Comparison of ENCODE assay signal across 13 cellular contexts in genomic region chr13:113839536-113840204, GRCh38. TPM values are rescaled to one million over a fixed set of nuclear protein-coding genes. Genes with fewer than 3 reads are reported as not detected.
DNase-seq lines count a peak whose midpoint lies in the region; ATAC-seq and TF ChIP-seq lines count a peak whose summit lies in the region.
"Had no signal": no experiment of that assay in that cellular context is flagged by ENCODE, and none has a peak within 500 bp of the region (broad histone marks: within the 10 kb centered on the region; RNA-seq: fewer than 3 reads in every experiment).

No MANE protein-coding gene starts in this region.

- H3K36me3 ChIP-seq in BLaER1 (peaks cover 3% of the 10 kb centered on the region; the same call in 1 of the 2 replicates), mammary epithelial cell (ENCODE audit: insufficient read depth, low read length) (peaks cover 9% of the 10 kb centered on the region), gastrocnemius medialis (peaks cover 0 to 13% of the 10 kb centered on the region in 2 donors)

- H2AFZ ChIP-seq in mammary epithelial cell (ENCODE audit: low read depth, low read length): no peak overlapping the region

- intact Hi-C loops in mammary epithelial cell (cut with micrococcal nuclease) (loop anchor here (1.0 kb wide), 1 partner anchor 10 kb away; no protein-coding TSS in a partner anchor), right cardiac atrium (cut with DNase I) (no loop called here), gastrocnemius medialis (cut with DNase I; ENCODE audit: low total_unique reads) (loop anchor here (5.0 to 10.0 kb wide), 2 partner anchors 88 to 295 kb away; partner anchors contain the start of gene RASA3)
- intact Hi-C loops in activated T-helper 2 cell treated with anti-CD3 and anti-CD28 coated beads, Interferon-gamma antibody, Interleukin-2, Interleukin-4, amounts not matched to agents 10 μg/mL and 5 μg/mL and 100 μg/mL, durations not matched to agents 14 hours and 24 hours and 36 hours (cut with micrococcal nuclease): no loop called here

- no peak for ATAC-seq in right cardiac atrium
- ATAC-seq in gastrocnemius medialis: no peak
- no peak for ATAC-seq in effector memory CD8-positive, alpha-beta T cell (replicated peaks)
- ATAC-seq in HG02623 (IDR thresholded peaks at IDR 0.05; ENCODE audit: unreplicated experiment): no peak
- ATAC-seq: activated T-cell treated with anti-CD3 and anti-CD28 coated beads, Interleukin-2, amount 50 U/mL, for 4 hours had no signal

- peaks cover 66% of the 10 kb centered on the region for H3K79me2 ChIP-seq in mammary epithelial cell (ENCODE audit: insufficient read depth, low read length)

- H3K4me3 Mint-ChIP-seq in effector memory CD8-positive, alpha-beta T cell: no peak overlapping the region
- H3K4me3 Mint-ChIP-seq in activated T-helper 2 cell treated with anti-CD3 and anti-CD28 coated beads, Interferon-gamma antibody, Interleukin-2, Interleukin-4, amounts not matched to agents 10 μg/mL and 5 μg/mL and 100 μg/mL, durations not matched to agents 14 hours and 24 hours and 36 hours (ENCODE audit: low read depth): no peak overlapping the region
- H3K4me3 Mint-ChIP-seq: activated T-cell treated with anti-CD3 and anti-CD28 coated beads, Interleukin-2, amount 50 U/mL, for 4 hours had no signal

- CTCF ChIA-PET in mammary epithelial cell (lab: Charles Lee; ENCODE audit: low non-redundant PET): no interaction called here

- H3K27me3 Mint-ChIP-seq in effector memory CD8-positive, alpha-beta T cell: peaks cover 0 to 9% of the 10 kb centered on the region in 2 donors
- H3K27me3 Mint-ChIP-seq in activated T-helper 2 cell treated with anti-CD3 and anti-CD28 coated beads, Interferon-gamma antibody, Interleukin-2, Interleukin-4, amounts not matched to agents 10 μg/mL and 5 μg/mL and 100 μg/mL, durations not matched to agents 14 hours and 24 hours and 36 hours (ENCODE audit: low read depth): peaks cover 1% of the 10 kb centered on the region

- TF ChIP-seq POLR2A in gastrocnemius medialis (IDR thresholded peaks at IDR 0.05): no peak

- H3K27ac ChIP-seq in BLaER1: no peak overlapping the region
- no peak overlapping the region for H3K27ac ChIP-seq in mammary epithelial cell (ENCODE audit: insufficient read depth, low read depth, low read length)
- H3K27ac ChIP-seq in right cardiac atrium (ENCODE audit: low read length): peak overlapping the region; percentile 22
- peak overlapping the region; percentile 94 to 98 (median 96) for H3K27ac ChIP-seq in gastrocnemius medialis

- TF ChIP-seq CTCF in mammary epithelial cell (conservative IDR thresholded peaks at IDR 0.05 in 1 of 2, IDR thresholded peaks at IDR 0.05 in 1 of 2; ENCODE audit: extremely low read depth in 1 of 2, insufficient read depth in 1 of 2, low read depth in 1 of 2, low read length in 2 of 2) (no peak), gastrocnemius medialis (IDR thresholded peaks at IDR 0.05 in 4 of 5, conservative IDR thresholded peaks at IDR 0.05 in 1 of 5) (no peak)

- H3K9me3 Mint-ChIP-seq in effector memory CD8-positive, alpha-beta T cell: peaks cover 2 to 13% of the 10 kb centered on the region in 2 donors
- H3K9me3 Mint-ChIP-seq in activated T-helper 2 cell treated with anti-CD3 and anti-CD28 coated beads, Interferon-gamma antibody, Interleukin-2, Interleukin-4, amounts not matched to agents 10 μg/mL and 5 μg/mL and 100 μg/mL, durations not matched to agents 14 hours and 24 hours and 36 hours: peaks cover 11% of the 10 kb centered on the region
- H3K9me3 Mint-ChIP-seq: activated T-cell treated with anti-CD3 and anti-CD28 coated beads, Interleukin-2, amount 50 U/mL, for 4 hours had no signal

- in situ Hi-C loops in mammary epithelial cell (cut with MboI; ENCODE audit: low sequenced_read_pairs in 2 of 2): no loop called here
- in situ Hi-C loops in gastrocnemius medialis (cut with MboI; ENCODE audit: low sequenced_read_pairs in 4 of 4): no loop called here

- no peak overlapping the region for H3K27ac Mint-ChIP-seq in effector memory CD8-positive, alpha-beta T cell
- no peak overlapping the region for H3K27ac Mint-ChIP-seq in activated T-helper 2 cell treated with anti-CD3 and anti-CD28 coated beads, Interferon-gamma antibody, Interleukin-2, Interleukin-4, amounts not matched to agents 10 μg/mL and 5 μg/mL and 100 μg/mL, durations not matched to agents 14 hours and 24 hours and 36 hours

- WGBS in mammary epithelial cell (ENCODE audit: low coverage, missing lambda C conversion rate): 67% methylated on average over 6 of the region's 24 CpGs
- 85% methylated on average over 24 of the region's 24 CpGs for WGBS in right cardiac atrium

- H3K4me1 Mint-ChIP-seq in effector memory CD8-positive, alpha-beta T cell (ENCODE audit: low read depth in 2 of 2): peaks cover 18% of the 10 kb centered on the region in 2 donors
- H3K4me1 Mint-ChIP-seq in activated T-helper 2 cell treated with anti-CD3 and anti-CD28 coated beads, Interferon-gamma antibody, Interleukin-2, Interleukin-4, amounts not matched to agents 10 μg/mL and 5 μg/mL and 100 μg/mL, durations not matched to agents 14 hours and 24 hours and 36 hours (ENCODE audit: low read depth): peaks cover 11% of the 10 kb centered on the region

- BruUV-seq in mammary epithelial cell (replicated peaks; lab: Mats Ljungman, UMichigan): no TSS peak

- H3K9ac ChIP-seq in BLaER1 (no peak overlapping the region), mammary epithelial cell (ENCODE audit: insufficient read depth, low read length) (no peak overlapping the region)

- no peak overlapping the region for H3K4me3 ChIP-seq in BLaER1
- H3K4me3 ChIP-seq in mammary epithelial cell (replicated peaks in 1 of 3; ENCODE audit: insufficient read depth in 1 of 3, low read depth in 2 of 3, low read length in 3 of 3): peak overlapping the region in 1 of 3 experiments; percentile 10
- H3K4me3 ChIP-seq in right cardiac atrium (ENCODE audit: low read length): no peak overlapping the region
- H3K4me3 ChIP-seq in gastrocnemius medialis: no peak overlapping the region

- peaks cover 7% of the 10 kb centered on the region for H3K36me3 Mint-ChIP-seq in effector memory CD8-positive, alpha-beta T cell (ENCODE audit: insufficient read depth)
- H3K36me3 Mint-ChIP-seq in activated T-helper 2 cell treated with anti-CD3 and anti-CD28 coated beads, Interferon-gamma antibody, Interleukin-2, Interleukin-4, amounts not matched to agents 10 μg/mL and 5 μg/mL and 100 μg/mL, durations not matched to agents 14 hours and 24 hours and 36 hours (ENCODE audit: low read depth): no peaks in the 10 kb centered on the region

- peak overlapping the region; percentile 66 for H3K4me2 ChIP-seq in BLaER1
- H3K4me2 ChIP-seq in mammary epithelial cell (ENCODE audit: insufficient read depth, low read depth, low read length): peak overlapping the region; percentile 79

- DNase-seq in mammary epithelial cell: no peak
- peak in 2 of 3 donors; percentile 61 to 69 for DNase-seq in right cardiac atrium
- DNase-seq in gastrocnemius medialis: no peak
- DNase-seq in NCI-H1694 (lab: John Stamatoyannopoulos, UW): no peak
- no peak for DNase-seq in effector memory CD8-positive, alpha-beta T cell
- no peak for DNase-seq in activated T-helper 2 cell treated with anti-CD3 and anti-CD28 coated beads, Interferon-gamma antibody, Interleukin-2, Interleukin-4, amounts not matched to agents 10 μg/mL and 5 μg/mL and 100 μg/mL, durations not matched to agents 14 hours and 24 hours and 36 hours (ENCODE audit: low spot score)
- DNase-seq: activated T-cell treated with anti-CD3 and anti-CD28 coated beads, Interleukin-2, amount 50 U/mL, for 4 hours; islet precursor cell; NCI-H2227 treated with DMSO at 0.1 percent for 48 hours; SIG-M5; stimulated activated CD4-positive, alpha-beta T cell treated with anti-CD3 and anti-CD28 coated beads, Interleukin-4, amount 100 ng/mL, for 4 hours had no signal

- peaks cover 92% of the 10 kb centered on the region for H3K4me1 ChIP-seq in BLaER1
- H3K4me1 ChIP-seq in mammary epithelial cell (ENCODE audit: insufficient read depth, low read length): peaks cover 47% of the 10 kb centered on the region
- H3K4me1 ChIP-seq in right cardiac atrium (ENCODE audit: control insufficient read depth, insufficient read depth, low read length): peaks cover 23% of the 10 kb centered on the region
- H3K4me1 ChIP-seq in gastrocnemius medialis: peaks cover 41 to 48% of the 10 kb centered on the region in 2 donors

- H4K20me1 ChIP-seq in BLaER1 (peaks cover 90% of the 10 kb centered on the region), mammary epithelial cell (ENCODE audit: insufficient read depth, low read length) (no peaks in the 10 kb centered on the region)

- H3K27me3 ChIP-seq in BLaER1: 0 out of 2 replicates have a peak, but pooled peaks cover 5% of the 10 kb centered on the region
- H3K27me3 ChIP-seq in mammary epithelial cell (ENCODE audit: insufficient read depth, low read length): no peaks in the 10 kb centered on the region
- H3K27me3 ChIP-seq in right cardiac atrium (ENCODE audit: control insufficient read depth, insufficient read depth): no peaks in the 10 kb centered on the region
- H3K27me3 ChIP-seq in gastrocnemius medialis: no peaks in the 10 kb centered on the region

- dilution Hi-C loops in mammary epithelial cell (cut with HindIII; ENCODE audit: low sequenced_read_pairs): no loop called here

- H3K9me3 ChIP-seq in BLaER1: 0 out of 2 replicates have a peak, but pooled peaks cover 3% of the 10 kb centered on the region
- H3K9me3 ChIP-seq in mammary epithelial cell (replicated peaks; ENCODE audit: insufficient read depth, low read length): no peaks in the 10 kb centered on the region
- H3K9me3 ChIP-seq in right cardiac atrium (ENCODE audit: control insufficient read depth, low read length): no peaks in the 10 kb centered on the region
- no peaks in the 10 kb centered on the region for H3K9me3 ChIP-seq in gastrocnemius medialis

RNA-seq across cellular contexts. Expression of gene GAS6, which starts 24.2 kb away (rescaled TPM):
- 100 to 1,000 TPM; 221 to 311 TPM for total RNA-seq in mammary epithelial cell
- 196 TPM for polyA plus RNA-seq in mammary epithelial cell
- polyA minus RNA-seq in mammary epithelial cell: 53.3 TPM
- total RNA-seq in right cardiac atrium: 100 to 1,000 TPM; 197 to 213 (median 202) TPM
- polyA plus RNA-seq in right cardiac atrium: 273 TPM
- 100 to 1,000 TPM in 1 of 4 donors, 10 to 100 TPM in 3; 68.6 to 122 (median 86.3) TPM for total RNA-seq in gastrocnemius medialis
- 0.14 and 0.32 TPM in 2 replicates for total RNA-seq in activated T-helper 2 cell treated with anti-CD3 and anti-CD28 coated beads, Interferon-gamma antibody, Interleukin-2, Interleukin-4, amounts not matched to agents 10 μg/mL and 5 μg/mL and 100 μg/mL, durations not matched to agents 14 hours and 24 hours and 36 hours

Comparison
In these comparisons a context has a peak if more than half of its experiments do, and no peak if none do; other contexts are left out.
1. H3K27ac ChIP-seq: peak in right cardiac atrium (single experiment) and gastrocnemius medialis (4 of 4); none in BLaER1 (single experiment) and mammary epithelial cell (single experiment).
2. DNase-seq: peak in right cardiac atrium (2 of 3); none in mammary epithelial cell (single experiment), gastrocnemius medialis (0 of 2), NCI-H1694 (single experiment), effector memory CD8-positive, alpha-beta T cell (0 of 3) and activated T-helper 2 cell treated with anti-CD3 and anti-CD28 coated beads, Interferon-gamma antibody, Interleukin-2, Interleukin-4, amounts not matched to agents 10 μg/mL and 5 μg/mL and 100 μg/mL, durations not matched to agents 14 hours and 24 hours and 36 hours (single experiment).
3. RNA of gene GAS6, which starts 24.2 kb away (total RNA-seq): 221 to 311 TPM in mammary epithelial cell, 197 to 213 TPM in right cardiac atrium and 68.6 to 122 TPM in gastrocnemius medialis; 0.14 to 0.32 TPM in activated T-helper 2 cell treated with anti-CD3 and anti-CD28 coated beads, Interferon-gamma antibody, Interleukin-2, Interleukin-4, amounts not matched to agents 10 μg/mL and 5 μg/mL and 100 μg/mL, durations not matched to agents 14 hours and 24 hours and 36 hours; every median in the first group is over 10 times any median in the second.
4. intact Hi-C loops: an anchor here in mammary epithelial cell (1.0 kb wide) and gastrocnemius medialis (5.0 to 10.0 kb wide); none called in right cardiac atrium and activated T-helper 2 cell treated with anti-CD3 and anti-CD28 coated beads, Interferon-gamma antibody, Interleukin-2, Interleukin-4, amounts not matched to agents 10 μg/mL and 5 μg/mL and 100 μg/mL, durations not matched to agents 14 hours and 24 hours and 36 hours.